8 cellular contexts compared by ENCODE assay signal in the genomic region with DNA sequence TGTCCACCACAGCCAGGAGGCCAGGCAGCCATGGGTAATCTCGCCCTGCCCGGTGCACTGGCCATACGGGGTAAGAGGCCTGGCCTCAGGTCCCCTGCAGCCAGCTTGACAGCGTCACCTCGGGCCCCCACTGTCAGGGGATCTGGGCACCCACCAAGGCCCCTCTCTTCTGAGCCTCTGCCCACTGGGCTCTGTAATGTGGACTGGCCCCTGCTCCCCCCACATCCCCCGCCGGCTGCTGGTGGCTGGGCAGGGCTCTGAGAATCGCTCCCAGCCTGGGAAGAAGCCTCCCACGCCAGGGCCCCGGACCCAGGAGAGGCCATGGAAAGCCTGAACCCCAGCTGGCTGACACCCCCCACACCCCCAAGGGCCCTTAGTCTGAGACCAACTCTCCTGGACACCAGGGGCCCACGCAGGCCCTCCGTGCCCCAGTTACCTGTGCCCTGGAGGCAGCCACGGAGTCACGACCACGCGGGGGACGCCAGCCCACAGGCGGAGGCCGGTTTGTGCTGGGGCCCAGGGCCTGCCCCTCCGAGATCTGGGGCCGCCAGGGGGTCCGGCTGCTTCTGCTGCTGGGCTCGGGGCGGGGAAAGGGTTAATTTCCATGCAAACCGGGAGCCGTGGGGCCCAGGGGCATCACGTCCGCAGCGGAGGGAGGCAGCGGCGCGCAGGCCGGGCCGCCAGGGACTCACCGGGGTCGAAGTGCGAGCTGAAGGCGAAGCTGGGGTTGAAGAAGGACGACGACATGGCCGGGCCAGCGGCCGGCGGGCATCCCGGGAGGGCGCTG. TPM values are rescaled to one million over a fixed set of nuclear protein-coding genes. Genes with fewer than 3 reads are reported as not detected.
DNase-seq lines count a peak whose midpoint lies in the region; ATAC-seq lines count a peak whose summit lies in the region.

A gene (plus strand): TSS at position 262 of the 787 bp plus-strand sequence. CDS start 15,720 bp downstream, outside the sequence.

- no peaks in the 10 kb centered on the region for H3K36me3 Mint-ChIP-seq in memory B cell

- ATAC-seq in memory B cell (ENCODE audit: low read depth) (peak; percentile 14), GM19395 (IDR thresholded peaks at IDR 0.05; ENCODE audit: unreplicated experiment) (no peak)

- H3K27ac Mint-ChIP-seq in memory B cell: no peak within 1 kb of the TSS

- no peaks in the 10 kb centered on the region for H3K4me1 ChIP-seq in thymus (ENCODE audit: control insufficient read depth, insufficient read depth, low read length)

- peak within 1 kb of the TSS; percentile 37 for H3K4me3 Mint-ChIP-seq in memory B cell

- H3K27me3 Mint-ChIP-seq in memory B cell: peaks cover 11% of the 10 kb centered on the region

- peak; percentile 64 for DNase-seq in NCI-H2227 (lab: John Stamatoyannopoulos, UW; ENCODE audit: unreplicated experiment)
- DNase-seq in NCI-H2227 treated with DMSO at 0.1 percent for 48 hours (lab: John Stamatoyannopoulos, UW): no peak
- DNase-seq in cerebellum (ENCODE audit: low spot score): peak; percentile 57
- no peak for DNase-seq in memory B cell (ENCODE audit: low spot score in 2 of 2)
- no peak for DNase-seq in NCI-H2107 treated with DMSO at 0.1 percent for 48 hours (lab: John Stamatoyannopoulos, UW; ENCODE audit: unreplicated experiment)
- DNase-seq in HK-2 (ENCODE audit: unreplicated experiment): no peak

- no peaks in the 10 kb centered on the region for H3K9me3 ChIP-seq in thymus (ENCODE audit: control insufficient read depth)

- peak within 1 kb of the TSS; percentile 31 for H3K4me3 ChIP-seq in thymus (ENCODE audit: low read length)

- H3K27me3 ChIP-seq in thymus (ENCODE audit: control insufficient read depth, insufficient read depth): peaks cover 33% of the 10 kb centered on the region

- H3K4me1 Mint-ChIP-seq in memory B cell: no peaks in the 10 kb centered on the region

- H3K27ac ChIP-seq in thymus (ENCODE audit: low read depth): no peak within 1 kb of the TSS

- no peaks in the 10 kb centered on the region for H3K36me3 ChIP-seq in thymus (ENCODE audit: control insufficient read depth, insufficient read depth)

- H3K9me3 Mint-ChIP-seq in memory B cell: no peaks in the 10 kb centered on the region

- WGBS in thymus: 41% methylated on average over 46 of the region's 46 CpGs

RNA-seq across cellular contexts. Expression of the gene that starts here (rescaled TPM):
- not detected for total RNA-seq in cerebellum
- 0.02 TPM for polyA plus RNA-seq in thymus

Comparison
In these comparisons a context has a peak if more than half of its experiments do, and no peak if none do; other contexts are left out.
1. Peak in DNase-seq in cerebellum; RNA of the gene not detected or under 1 TPM.